Comparison of ENCODE assay signal across 8 cellular contexts in genomic region chr10:69318087-69318996, GRCh38. TPM values are rescaled to one million over a fixed set of nuclear protein-coding genes. Genes with fewer than 3 reads are reported as not detected.
DNase-seq lines count a peak whose midpoint lies in the region; ATAC-seq lines count a peak whose summit lies in the region.

No MANE protein-coding gene starts in this region.

- H3K4me3 ChIP-seq in mononuclear cell (ENCODE audit: low read length): peak overlapping the region; percentile 98

- DNase-seq in COLO668 (lab: John Stamatoyannopoulos, UW; ENCODE audit: unreplicated experiment) (peak; percentile 89), NOMO-1 treated with dmso at 0.1 percent for 144 hours (lab: John Stamatoyannopoulos, UW; ENCODE audit: unreplicated experiment) (peak; percentile 88), epidermal melanocyte (ENCODE audit: insufficient read length, low spot score) (peak; percentile 89)
- DNase-seq in activated CD8-positive, alpha-beta memory T cell treated with anti-CD3 and anti-CD28 coated beads, Interleukin-2, amount 50 U/mL, for 4 hours: peak; percentile 92
- DNase-seq in stimulated activated CD8-positive, alpha-beta memory T cell treated with anti-CD3 and anti-CD28 coated beads, Interleukin-4, amount 100 ng/mL, for 1 hour (ENCODE audit: low read depth in 2 of 2, low spot score in 1 of 2): peak; percentile 80 to 82

- no peaks in the 10 kb centered on the region for H3K27me3 ChIP-seq in mononuclear cell (ENCODE audit: insufficient read depth, low read length)

- ATAC-seq in GM19438 (IDR thresholded peaks at IDR 0.05; ENCODE audit: low read depth, unreplicated experiment) (peak; percentile 71), HG03565 (IDR thresholded peaks at IDR 0.05; ENCODE audit: unreplicated experiment) (peak; percentile 57)

- H3K9me3 ChIP-seq in mononuclear cell (ENCODE audit: low read depth, low read length): no peaks in the 10 kb centered on the region

- peaks cover 42% of the 10 kb centered on the region for H3K4me1 ChIP-seq in mononuclear cell (ENCODE audit: insufficient read depth, low read length)

RNA-seq across cellular contexts. Expression of gene HK1, which starts 40.0 kb away (rescaled TPM):
- total RNA-seq in mononuclear cell: 35.6 TPM

Comparison
In these comparisons a context has a peak if more than half of its experiments do, and no peak if none do; other contexts are left out.
1. Peak in every context shown above with its lines: DNase-seq, ATAC-seq and H3K4me3 ChIP-seq.